ENCODE assay signal across 1 cellular context in genomic region chr20:31542201-31542842, GRCh38.
TF ChIP-seq lines count a peak whose summit lies in the region.

No MANE protein-coding gene starts in this region.

TF ChIP-seq in IMR-90, 13 proteins besides CTCF, POLR2A, EP300 and RAD21 (continued from another document):
- no peak for TF ChIP-seq RCOR1 (IDR thresholded peaks at IDR 0.05; ENCODE audit: insufficient replicate concordance, low read length)
